11 cellular contexts compared by ENCODE assay signal in the genomic region with DNA sequence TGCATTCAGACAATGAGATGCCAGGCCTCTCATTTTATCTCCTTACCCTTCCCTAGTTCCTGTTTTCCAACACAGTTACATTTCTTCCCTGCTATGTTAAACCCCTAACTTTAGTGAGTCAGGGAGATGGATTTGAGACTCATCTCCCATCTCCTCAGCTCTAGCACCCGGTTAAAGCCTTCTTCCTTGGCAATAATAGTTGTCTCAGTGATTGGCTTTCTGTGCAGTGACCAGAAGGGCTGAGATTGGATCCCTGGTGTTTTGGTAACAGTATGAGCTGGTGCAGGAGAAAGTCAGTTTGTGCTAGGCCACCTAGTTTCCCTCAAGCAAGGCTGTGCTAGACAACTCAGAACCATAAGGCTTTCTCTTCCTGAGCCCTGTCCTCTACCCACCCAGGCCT.
"Had no signal": no experiment of that assay in that cellular context is flagged by ENCODE, and none has a peak within 500 bp of the region (broad histone marks: within the 10 kb centered on the region; RNA-seq: fewer than 3 reads in every experiment).

No MANE protein-coding gene starts in this region.

- ATAC-seq: GM23338, HCT116 had no signal

- H2AFZ ChIP-seq: GM23248, GM23338 had no signal

- H3K4me3 Mint-ChIP-seq: GM23338, H9, HFFc6 had no signal

- H3K9me3 ChIP-seq: HAP-1 had no signal

- H3K27ac Mint-ChIP-seq: GM23338, H9, HFFc6 had no signal

- H3K27ac ChIP-seq: GM23248 had no signal

- H3K4me1 ChIP-seq: HAP-1 had no signal

- H3K4me2 ChIP-seq: GM23338 had no signal

- H3K9ac ChIP-seq: GM23248 had no signal

- H3K36me3 ChIP-seq: HAP-1 had no signal

- H3K4me3 ChIP-seq: GM23248, GM23338, HAP-1 had no signal

- DNase-seq: GM23248, GOT3, H7, H9, HCEC 1CT, HFFc6 had no signal

- FAIRE-seq: H1, H54 had no signal

- H3K9me3 Mint-ChIP-seq: GM23338 had no signal
